ENCODE assay signal across 1 cellular context in the genomic region with DNA sequence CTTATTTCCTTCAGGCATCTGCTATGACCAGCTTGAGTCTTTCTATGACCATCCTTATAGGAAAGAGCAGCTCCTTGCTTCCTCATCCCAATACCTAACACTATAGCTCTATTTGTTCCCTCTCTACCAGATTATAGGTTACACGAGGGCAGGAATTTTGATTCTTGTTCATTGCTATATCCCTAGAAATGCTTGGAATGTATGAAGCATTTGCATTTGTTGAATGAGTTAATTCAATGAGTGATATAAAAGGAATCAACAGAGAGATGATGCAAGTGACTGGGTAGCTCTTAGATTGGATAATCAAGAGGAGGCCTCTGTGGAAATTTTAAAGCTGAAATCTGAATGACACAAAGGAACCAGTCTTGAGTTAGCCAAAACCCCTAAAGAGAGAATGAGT.
TF ChIP-seq lines count a peak whose summit lies in the region.

No MANE protein-coding gene starts in this region.

TF ChIP-seq in HepG2, 621 proteins besides CTCF, POLR2A, EP300 and RAD21:
- TF ChIP-seq HMG20B (CRISPR knock-in tag; conservative IDR thresholded peaks at IDR 0.05) (no peak), SALL2 (CRISPR knock-in tag; IDR thresholded peaks at IDR 0.05) (no peak), ZNF34 (CRISPR knock-in tag; IDR thresholded peaks at IDR 0.05; ENCODE audit: borderline replicate concordance) (no peak), HES4 (CRISPR knock-in tag; IDR thresholded peaks at IDR 0.05; ENCODE audit: borderline replicate concordance) (no peak), HNF4A (CRISPR knock-in tag; IDR thresholded peaks at IDR 0.05) (no peak), PHB2 (IDR thresholded peaks at IDR 0.05; ENCODE audit: partially characterized antibody) (no peak), ZNF501 (CRISPR knock-in tag; IDR thresholded peaks at IDR 0.05) (no peak), ZBTB7B (CRISPR knock-in tag; IDR thresholded peaks at IDR 0.05) (no peak)
- TF ChIP-seq, protein P1, sequence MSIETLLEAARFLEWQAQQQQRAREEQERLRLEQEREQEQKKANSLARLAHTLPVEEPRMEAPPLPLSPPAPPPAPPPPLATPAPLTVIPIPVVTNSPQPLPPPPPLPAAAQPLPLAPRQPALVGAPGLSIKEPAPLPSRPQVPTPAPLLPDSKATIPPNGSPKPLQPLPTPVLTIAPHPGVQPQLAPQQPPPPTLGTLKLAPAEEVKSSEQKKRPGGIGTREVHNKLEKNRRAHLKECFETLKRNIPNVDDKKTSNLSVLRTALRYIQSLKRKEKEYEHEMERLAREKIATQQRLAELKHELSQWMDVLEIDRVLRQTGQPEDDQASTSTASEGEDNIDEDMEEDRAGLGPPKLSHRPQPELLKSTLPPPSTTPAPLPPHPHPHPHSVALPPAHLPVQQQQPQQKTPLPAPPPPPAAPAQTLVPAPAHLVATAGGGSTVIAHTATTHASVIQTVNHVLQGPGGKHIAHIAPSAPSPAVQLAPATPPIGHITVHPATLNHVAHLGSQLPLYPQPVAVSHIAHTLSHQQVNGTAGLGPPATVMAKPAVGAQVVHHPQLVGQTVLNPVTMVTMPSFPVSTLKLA (IDR thresholded peaks at IDR 0.05) = no peak
